1 cellular context compared by ENCODE assay signal in the genomic region with DNA sequence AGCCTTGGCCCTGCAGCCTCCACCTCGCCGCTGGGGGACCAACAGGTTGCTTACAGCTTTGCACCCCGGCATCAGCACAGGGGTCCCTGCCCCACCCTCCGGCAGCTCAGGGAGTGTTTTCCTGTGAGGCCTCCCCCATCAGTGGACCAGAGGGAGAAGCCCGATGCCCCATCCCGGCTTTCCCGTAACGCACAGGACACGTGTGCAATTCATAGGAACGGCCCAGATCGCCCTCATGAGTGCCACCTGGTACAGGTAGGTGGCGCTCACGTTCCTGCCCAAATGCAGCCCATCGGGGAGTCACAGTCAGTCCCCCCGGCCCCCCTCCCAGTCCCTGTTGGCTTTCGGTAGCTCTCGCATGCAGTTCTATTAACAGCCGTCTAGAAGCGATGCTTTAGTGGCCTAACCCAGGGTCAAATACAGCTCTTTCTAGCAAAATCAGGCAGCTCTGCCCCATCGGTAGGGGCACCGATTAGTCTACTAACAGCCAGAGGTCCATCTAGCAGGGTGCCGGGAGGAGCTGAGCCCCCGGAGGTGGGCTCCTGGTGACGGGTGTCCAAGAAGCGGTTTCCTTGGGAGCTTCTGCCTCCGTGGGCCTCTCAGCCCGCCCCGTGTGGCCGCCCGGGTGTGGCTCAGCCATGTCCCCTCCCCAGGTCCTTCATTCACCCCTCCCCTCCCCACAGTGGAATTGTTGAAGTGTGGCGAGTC.
A peak's percentile ranks its signal among the peaks of the same experiment; 100 is the strongest.
TF ChIP-seq lines count a peak whose summit lies in the region.

No MANE protein-coding gene starts in this region.

TF ChIP-seq in K562, 482 proteins besides CTCF, POLR2A, EP300 and RAD21 (continued from another document and continues in another):
- TF ChIP-seq, protein P1, sequence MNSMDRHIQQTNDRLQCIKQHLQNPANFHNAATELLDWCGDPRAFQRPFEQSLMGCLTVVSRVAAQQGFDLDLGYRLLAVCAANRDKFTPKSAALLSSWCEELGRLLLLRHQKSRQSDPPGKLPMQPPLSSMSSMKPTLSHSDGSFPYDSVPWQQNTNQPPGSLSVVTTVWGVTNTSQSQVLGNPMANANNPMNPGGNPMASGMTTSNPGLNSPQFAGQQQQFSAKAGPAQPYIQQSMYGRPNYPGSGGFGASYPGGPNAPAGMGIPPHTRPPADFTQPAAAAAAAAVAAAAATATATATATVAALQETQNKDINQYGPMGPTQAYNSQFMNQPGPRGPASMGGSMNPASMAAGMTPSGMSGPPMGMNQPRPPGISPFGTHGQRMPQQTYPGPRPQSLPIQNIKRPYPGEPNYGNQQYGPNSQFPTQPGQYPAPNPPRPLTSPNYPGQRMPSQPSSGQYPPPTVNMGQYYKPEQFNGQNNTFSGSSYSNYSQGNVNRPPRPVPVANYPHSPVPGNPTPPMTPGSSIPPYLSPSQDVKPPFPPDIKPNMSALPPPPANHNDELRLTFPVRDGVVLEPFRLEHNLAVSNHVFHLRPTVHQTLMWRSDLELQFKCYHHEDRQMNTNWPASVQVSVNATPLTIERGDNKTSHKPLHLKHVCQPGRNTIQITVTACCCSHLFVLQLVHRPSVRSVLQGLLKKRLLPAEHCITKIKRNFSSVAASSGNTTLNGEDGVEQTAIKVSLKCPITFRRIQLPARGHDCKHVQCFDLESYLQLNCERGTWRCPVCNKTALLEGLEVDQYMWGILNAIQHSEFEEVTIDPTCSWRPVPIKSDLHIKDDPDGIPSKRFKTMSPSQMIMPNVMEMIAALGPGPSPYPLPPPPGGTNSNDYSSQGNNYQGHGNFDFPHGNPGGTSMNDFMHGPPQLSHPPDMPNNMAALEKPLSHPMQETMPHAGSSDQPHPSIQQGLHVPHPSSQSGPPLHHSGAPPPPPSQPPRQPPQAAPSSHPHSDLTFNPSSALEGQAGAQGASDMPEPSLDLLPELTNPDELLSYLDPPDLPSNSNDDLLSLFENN (IDR thresholded peaks at IDR 0.05; ENCODE audit: low read depth in 2 of 2, low read length in 2 of 2), result 0 out of 4 replicates have a peak, but pooled peaks of 1 of the 2 experiments have one; percentile 22
- TF ChIP-seq RERE (CRISPR knock-in tag; IDR thresholded peaks at IDR 0.05; ENCODE audit: borderline replicate concordance) (no peak), ZNF41 (CRISPR knock-in tag; conservative IDR thresholded peaks at IDR 0.05) (no peak), KAT2B (IDR thresholded peaks at IDR 0.05; ENCODE audit: low read depth, low read length) (no peak), CEBPZ (IDR thresholded peaks at IDR 0.05; ENCODE audit: borderline replicate concordance, low read depth, low read length) (no peak), COPS2 (conservative IDR thresholded peaks at IDR 0.05) (no peak), DPF2 (IDR thresholded peaks at IDR 0.05) (no peak), FOSL1 (tag; conservative IDR thresholded peaks at IDR 0.05) (no peak), PREB (CRISPR knock-in tag; IDR thresholded peaks at IDR 0.05) (no peak), RFX7 (CRISPR knock-in tag; IDR thresholded peaks at IDR 0.05) (no peak), LCOR (CRISPR knock-in tag; IDR thresholded peaks at IDR 0.05) (0 out of 2 replicates have a peak, but pooled peaks have one; percentile 39), RBFOX2 (IDR thresholded peaks at IDR 0.05; ENCODE audit: low read depth, low read length) (no peak), LEF1 (IDR thresholded peaks at IDR 0.05) (no peak), NFE2 (IDR thresholded peaks at IDR 0.05; ENCODE audit: low read depth) (no peak), MYC (IDR thresholded peaks at IDR 0.05; ENCODE audit: low read depth, low read length) (peak; percentile 28; the same call in 1 of the 2 replicates), MYC (CRISPR knock-in tag; IDR thresholded peaks at IDR 0.05; ENCODE audit: borderline replicate concordance, low read depth) (no peak), ZNF133 (CRISPR knock-in tag; IDR thresholded peaks at IDR 0.05) (no peak), FOXK2 (conservative IDR thresholded peaks at IDR 0.05 in 1 of 2, IDR thresholded peaks at IDR 0.05 in 1 of 2; ENCODE audit: low read depth in 2 of 2) (no peak), STAT5A (IDR thresholded peaks at IDR 0.05; ENCODE audit: borderline replicate concordance, low read length) (no peak), JUND (IDR thresholded peaks at IDR 0.05; ENCODE audit: borderline replicate concordance, low read depth, low read length) (no peak), JUND (tag; IDR thresholded peaks at IDR 0.05; ENCODE audit: borderline replicate concordance, low read depth, low read length) (no peak), PTBP1 (IDR thresholded peaks at IDR 0.05; ENCODE audit: low read depth, low read length) (no peak), ZNF184 (CRISPR knock-in tag; IDR thresholded peaks at IDR 0.05) (no peak), SRSF3 (IDR thresholded peaks at IDR 0.05; ENCODE audit: insufficient read depth, low read length) (no peak), SIN3A (IDR thresholded peaks at IDR 0.05; ENCODE audit: borderline replicate concordance in 2 of 2, control insufficient read depth in 1 of 2, low read depth in 2 of 2, low read length in 2 of 2) (no peak), TAF1 (IDR thresholded peaks at IDR 0.05; ENCODE audit: control insufficient read depth, extremely low read depth, insufficient read depth, low read length, severe bottlenecking) (no peak), GTF2F1 (IDR thresholded peaks at IDR 0.05; ENCODE audit: low read depth, low read length) (no peak), E2F6 (IDR thresholded peaks at IDR 0.05; ENCODE audit: borderline replicate concordance in 1 of 2, extremely low read depth in 1 of 2, insufficient read depth in 1 of 2, insufficient read length in 1 of 2, low read depth in 1 of 2, low read length in 1 of 2, poor library complexity in 1 of 2, severe bottlenecking in 1 of 2) (no peak)
- TF ChIP-seq, protein P2, sequence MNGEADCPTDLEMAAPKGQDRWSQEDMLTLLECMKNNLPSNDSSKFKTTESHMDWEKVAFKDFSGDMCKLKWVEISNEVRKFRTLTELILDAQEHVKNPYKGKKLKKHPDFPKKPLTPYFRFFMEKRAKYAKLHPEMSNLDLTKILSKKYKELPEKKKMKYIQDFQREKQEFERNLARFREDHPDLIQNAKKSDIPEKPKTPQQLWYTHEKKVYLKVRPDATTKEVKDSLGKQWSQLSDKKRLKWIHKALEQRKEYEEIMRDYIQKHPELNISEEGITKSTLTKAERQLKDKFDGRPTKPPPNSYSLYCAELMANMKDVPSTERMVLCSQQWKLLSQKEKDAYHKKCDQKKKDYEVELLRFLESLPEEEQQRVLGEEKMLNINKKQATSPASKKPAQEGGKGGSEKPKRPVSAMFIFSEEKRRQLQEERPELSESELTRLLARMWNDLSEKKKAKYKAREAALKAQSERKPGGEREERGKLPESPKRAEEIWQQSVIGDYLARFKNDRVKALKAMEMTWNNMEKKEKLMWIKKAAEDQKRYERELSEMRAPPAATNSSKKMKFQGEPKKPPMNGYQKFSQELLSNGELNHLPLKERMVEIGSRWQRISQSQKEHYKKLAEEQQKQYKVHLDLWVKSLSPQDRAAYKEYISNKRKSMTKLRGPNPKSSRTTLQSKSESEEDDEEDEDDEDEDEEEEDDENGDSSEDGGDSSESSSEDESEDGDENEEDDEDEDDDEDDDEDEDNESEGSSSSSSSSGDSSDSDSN (IDR thresholded peaks at IDR 0.05; ENCODE audit: borderline replicate concordance in 1 of 2, low read depth in 2 of 2, low read length in 2 of 2), result no peak
- TF ChIP-seq, protein P3, sequence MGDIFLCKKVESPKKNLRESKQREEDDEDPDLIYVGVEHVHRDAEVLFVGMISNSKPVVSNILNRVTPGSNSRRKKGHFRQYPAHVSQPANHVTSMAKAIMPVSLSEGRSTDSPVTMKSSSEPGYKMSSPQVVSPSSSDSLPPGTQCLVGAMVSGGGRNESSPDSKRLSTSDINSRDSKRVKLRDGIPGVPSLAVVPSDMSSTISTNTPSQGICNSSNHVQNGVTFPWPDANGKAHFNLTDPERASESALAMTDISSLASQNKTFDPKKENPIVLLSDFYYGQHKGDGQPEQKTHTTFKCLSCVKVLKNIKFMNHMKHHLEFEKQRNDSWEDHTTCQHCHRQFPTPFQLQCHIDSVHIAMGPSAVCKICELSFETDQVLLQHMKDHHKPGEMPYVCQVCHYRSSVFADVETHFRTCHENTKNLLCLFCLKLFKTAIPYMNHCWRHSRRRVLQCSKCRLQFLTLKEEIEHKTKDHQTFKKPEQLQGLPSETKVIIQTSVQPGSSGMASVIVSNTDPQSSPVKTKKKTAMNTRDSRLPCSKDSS (IDR thresholded peaks at IDR 0.05; ENCODE audit: low read depth, partially characterized antibody), result no peak
- TF ChIP-seq, protein P4, sequence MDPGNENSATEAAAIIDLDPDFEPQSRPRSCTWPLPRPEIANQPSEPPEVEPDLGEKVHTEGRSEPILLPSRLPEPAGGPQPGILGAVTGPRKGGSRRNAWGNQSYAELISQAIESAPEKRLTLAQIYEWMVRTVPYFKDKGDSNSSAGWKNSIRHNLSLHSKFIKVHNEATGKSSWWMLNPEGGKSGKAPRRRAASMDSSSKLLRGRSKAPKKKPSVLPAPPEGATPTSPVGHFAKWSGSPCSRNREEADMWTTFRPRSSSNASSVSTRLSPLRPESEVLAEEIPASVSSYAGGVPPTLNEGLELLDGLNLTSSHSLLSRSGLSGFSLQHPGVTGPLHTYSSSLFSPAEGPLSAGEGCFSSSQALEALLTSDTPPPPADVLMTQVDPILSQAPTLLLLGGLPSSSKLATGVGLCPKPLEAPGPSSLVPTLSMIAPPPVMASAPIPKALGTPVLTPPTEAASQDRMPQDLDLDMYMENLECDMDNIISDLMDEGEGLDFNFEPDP (CRISPR knock-in tag; IDR thresholded peaks at IDR 0.05), result no peak
